Comparison of ENCODE assay signal across 22 cellular contexts in the genomic region with DNA sequence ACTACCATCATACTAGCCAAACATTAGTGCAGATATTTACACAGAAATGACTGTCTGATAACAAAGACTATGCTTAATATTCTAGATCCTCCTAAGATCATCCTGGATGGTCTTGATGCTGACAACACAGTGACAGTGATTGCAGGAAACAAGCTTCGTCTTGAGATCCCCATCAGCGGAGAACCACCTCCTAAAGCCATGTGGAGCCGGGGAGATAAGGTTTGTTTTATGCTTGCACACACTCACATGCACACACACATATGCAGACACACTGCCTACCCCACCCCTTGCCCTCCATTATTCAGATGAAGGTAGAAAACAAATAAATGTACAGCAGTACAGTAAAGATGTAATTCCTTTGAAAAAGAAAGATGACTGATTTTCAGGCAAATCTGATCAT. TPM values are rescaled to one million over a fixed set of nuclear protein-coding genes. Genes with fewer than 3 reads are reported as not detected.
"Had no signal": no experiment of that assay in that cellular context is flagged by ENCODE, and none has a peak within 500 bp of the region (broad histone marks: within the 10 kb centered on the region; RNA-seq: fewer than 3 reads in every experiment).

No MANE protein-coding gene starts in this region.

- H2AFZ ChIP-seq: hepatocyte had no signal

- H3K9me3 ChIP-seq: neutrophil, psoas muscle, suprapubic skin, thyroid gland had no signal

- ATAC-seq: left cardiac atrium, left ventricle myocardium superior, psoas muscle had no signal

- FAIRE-seq: endothelial cell of umbilical vein, kidney, urothelium cell line had no signal

- H3K4me3 ChIP-seq: coronary artery, hepatocyte, lung, psoas muscle, suprapubic skin, thyroid gland had no signal

- H3K4me2 ChIP-seq: hepatocyte had no signal

- H3K4me1 ChIP-seq: psoas muscle, suprapubic skin, thyroid gland had no signal

- H3K4me1 Mint-ChIP-seq: nephron had no signal

- H3K9me3 Mint-ChIP-seq: nephron, type B pancreatic cell had no signal

- H3K27ac Mint-ChIP-seq: nephron, type B pancreatic cell had no signal

- H3K36me3 ChIP-seq: neutrophil, suprapubic skin, thyroid gland had no signal

- H3K79me2 ChIP-seq: hepatocyte had no signal

- H3K27me3 ChIP-seq: hepatocyte, neutrophil, suprapubic skin, thyroid gland had no signal

- H3K36me3 Mint-ChIP-seq: naive B cell, type B pancreatic cell had no signal

- DNase-seq: head of caudate nucleus; kidney; left cardiac atrium; left ventricle myocardium superior; mesenchymal stem cell; midbrain; naive B cell; psoas muscle; retina; stimulated activated naive CD4-positive, alpha-beta T cell treated with Interleukin-2 at 50 U/mL for 16 hours; thyroid gland had no signal

- H3K27me3 Mint-ChIP-seq: naive B cell, type B pancreatic cell had no signal

- H3K4me3 Mint-ChIP-seq: nephron, type B pancreatic cell had no signal

- H3K27ac ChIP-seq: coronary artery, hepatocyte, neutrophil, psoas muscle, suprapubic skin, thyroid gland had no signal

RNA-seq across cellular contexts. Expression of a gene that starts 58.3 kb away (rescaled TPM):
- total RNA-seq: chondrocyte, endothelial cell of umbilical vein, kidney, lung, osteoblast had no signal
- polyA plus RNA-seq: endothelial cell of umbilical vein had no signal
